In the genomic region with DNA sequence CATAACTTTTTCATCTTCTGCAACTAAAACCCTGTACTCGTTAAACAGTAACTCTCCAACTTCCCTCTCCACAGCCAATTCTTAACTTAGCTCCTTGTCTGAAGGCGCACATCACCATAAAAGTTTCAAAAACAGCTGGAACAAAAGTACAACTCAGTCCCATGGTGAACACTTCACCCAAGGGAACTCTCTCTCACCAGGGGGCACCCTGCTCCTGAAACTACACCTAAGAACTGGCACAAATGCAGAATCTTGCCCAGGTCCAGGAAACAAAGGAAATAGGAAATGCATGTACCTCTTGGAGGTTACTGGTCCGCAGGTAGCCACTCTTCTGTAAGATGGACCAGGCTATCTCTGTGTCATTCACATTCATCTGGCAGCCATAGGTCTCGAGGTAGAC, we compare ENCODE assay signal across 18 cellular contexts. TPM values are rescaled to one million over a fixed set of nuclear protein-coding genes. Genes with fewer than 3 reads are reported as not detected.
A peak's percentile ranks its signal among the peaks of the same experiment; 100 is the strongest.
DNase-seq lines count a peak whose midpoint lies in the region; ATAC-seq and TF ChIP-seq lines count a peak whose summit lies in the region.
"Had no signal": no experiment of that assay in that cellular context is flagged by ENCODE, and none has a peak within 500 bp of the region (broad histone marks: within the 10 kb centered on the region; RNA-seq: fewer than 3 reads in every experiment).

No MANE protein-coding gene starts in this region.

- no peak overlapping the region for H3K18ac ChIP-seq in IMR-90 (ENCODE audit: low read depth, low read length)

- H2BK20ac ChIP-seq in IMR-90 (ENCODE audit: low read depth, low read length): no peak overlapping the region

- no peak overlapping the region for H3K4me2 ChIP-seq in IMR-90 (ENCODE audit: low read depth, low read length)
- H3K4me2 ChIP-seq: smooth muscle cell had no signal

- no peaks in the 10 kb centered on the region for H3K27me3 ChIP-seq in IMR-90 (ENCODE audit: control insufficient read depth, insufficient read depth, low read length)
- H3K27me3 ChIP-seq: left lung, upper lobe of left lung had no signal

- no peaks in the 10 kb centered on the region for H3K9me3 Mint-ChIP-seq in activated CD4-positive, alpha-beta T cell treated with anti-CD3 and anti-CD28 coated beads for 36 hours (ENCODE audit: low read depth)
- no peaks in the 10 kb centered on the region for H3K9me3 Mint-ChIP-seq in chondrocyte (ENCODE audit: low read depth)
- H3K9me3 Mint-ChIP-seq in progenitor cell of endocrine pancreas (ENCODE audit: low read depth): no peaks in the 10 kb centered on the region
- no peaks in the 10 kb centered on the region for H3K9me3 Mint-ChIP-seq in activated T-helper 2 cell treated with anti-CD3 and anti-CD28 coated beads, Interferon-gamma antibody, Interleukin-2, Interleukin-4, amounts not matched to agents 10 μg/mL and 5 μg/mL and 100 μg/mL, durations not matched to agents 14 hours and 24 hours and 36 hours
- H3K9me3 Mint-ChIP-seq in activated T-helper 1 cell treated with anti-CD3 and anti-CD28 coated beads, Interleukin-12 subunit alpha, Interleukin-12 subunit beta, Interleukin-2, Interleukin-4 antibody, amounts not matched to agents 30 ng/mL and 10 ng/mL and 1 ng/mL, durations not matched to agents 14 hours and 24 hours and 36 hours: no peaks in the 10 kb centered on the region
- H3K9me3 Mint-ChIP-seq: activated T-cell treated with anti-CD3 and anti-CD28 coated beads, Interleukin-2, amount 50 U/mL, for 4 hours had no signal

- H2AK9ac ChIP-seq in IMR-90 (replicated peaks; ENCODE audit: low read depth, low read length, poor library complexity): no peak overlapping the region

- H3K9ac ChIP-seq in IMR-90 (ENCODE audit: low read depth, low read length): no peak overlapping the region
- H3K9ac ChIP-seq: parathyroid adenoma had no signal

- no peak for DNase-seq in activated CD4-positive, alpha-beta T cell treated with anti-CD3 and anti-CD28 coated beads for 36 hours
- DNase-seq in activated CD4-positive, alpha-beta T cell treated with anti-CD3 and anti-CD28 coated beads for 1 hour: no peak
- DNase-seq in IMR-90 (no peak), chondrocyte (ENCODE audit: low spot score) (no peak), progenitor cell of endocrine pancreas (ENCODE audit: low spot score, unreplicated experiment) (no peak)
- DNase-seq in activated T-helper 2 cell treated with anti-CD3 and anti-CD28 coated beads, Interferon-gamma antibody, Interleukin-2, Interleukin-4, amounts not matched to agents 10 μg/mL and 5 μg/mL and 100 μg/mL, durations not matched to agents 14 hours and 24 hours and 36 hours (ENCODE audit: low spot score): no peak
- DNase-seq in activated T-helper 1 cell treated with anti-CD3 and anti-CD28 coated beads, Interleukin-12 subunit alpha, Interleukin-12 subunit beta, Interleukin-2, Interleukin-4 antibody, amounts not matched to agents 30 ng/mL and 10 ng/mL and 1 ng/mL, durations not matched to agents 14 hours and 24 hours and 36 hours (ENCODE audit: low spot score): no peak
- DNase-seq: activated CD4-positive, alpha-beta T cell treated with anti-CD3 and anti-CD28 coated beads, Interleukin-2, amount 50 U/mL, for 48 hours; activated T-cell treated with anti-CD3 and anti-CD28 coated beads, Interleukin-2, amount 50 U/mL, for 4 hours; caudate nucleus; endodermal cell; foreskin melanocyte; left lung; NCI-H187 treated with DMSO at 0.1 percent for 48 hours; upper lobe of left lung had no signal

- H3K14ac ChIP-seq in IMR-90 (replicated peaks; ENCODE audit: low read depth, low read length): no peak overlapping the region

- CTCF ChIA-PET in activated CD4-positive, alpha-beta T cell treated with anti-CD3 and anti-CD28 coated beads for 36 hours (lab: Charles Lee): no interaction called here
- CTCF ChIA-PET in IMR-90 (lab: Yijun Ruan, JAX): no interaction called here

- no peak overlapping the region for H3K4me3 Mint-ChIP-seq in activated CD4-positive, alpha-beta T cell treated with anti-CD3 and anti-CD28 coated beads for 36 hours
- H3K4me3 Mint-ChIP-seq in chondrocyte (ENCODE audit: unreplicated experiment): no peak overlapping the region
- H3K4me3 Mint-ChIP-seq in progenitor cell of endocrine pancreas (ENCODE audit: low read depth): no peak overlapping the region
- H3K4me3 Mint-ChIP-seq in activated T-helper 2 cell treated with anti-CD3 and anti-CD28 coated beads, Interferon-gamma antibody, Interleukin-2, Interleukin-4, amounts not matched to agents 10 μg/mL and 5 μg/mL and 100 μg/mL, durations not matched to agents 14 hours and 24 hours and 36 hours (ENCODE audit: low read depth): no peak overlapping the region
- no peak overlapping the region for H3K4me3 Mint-ChIP-seq in activated T-helper 1 cell treated with anti-CD3 and anti-CD28 coated beads, Interleukin-12 subunit alpha, Interleukin-12 subunit beta, Interleukin-2, Interleukin-4 antibody, amounts not matched to agents 30 ng/mL and 10 ng/mL and 1 ng/mL, durations not matched to agents 14 hours and 24 hours and 36 hours
- H3K4me3 Mint-ChIP-seq: activated T-cell treated with anti-CD3 and anti-CD28 coated beads, Interleukin-2, amount 50 U/mL, for 4 hours; endodermal cell had no signal

- no peak overlapping the region for H2BK5ac ChIP-seq in IMR-90 (ENCODE audit: low read depth, low read length, poor library complexity, severe bottlenecking)

- 88% methylated on average over 1 of the region's 4 CpGs; no CpG with 5 or more reads in 1 of the 2 experiments for WGBS in IMR-90 (ENCODE audit: extremely low coverage in 2 of 2, insufficient read length in 1 of 2), 2 experiments

- H3K4me1 ChIP-seq in IMR-90 (ENCODE audit: control insufficient read depth, insufficient read depth, low read length): no peaks in the 10 kb centered on the region
- H3K4me1 ChIP-seq: parathyroid adenoma had no signal

- H3K9me1 ChIP-seq in IMR-90 (ENCODE audit: insufficient read depth, low read length): no peaks in the 10 kb centered on the region

- no peak for ATAC-seq in activated CD4-positive, alpha-beta T cell treated with anti-CD3 and anti-CD28 coated beads for 36 hours
- ATAC-seq in IMR-90 (ENCODE audit: low read depth) (no peak), HG02852 (IDR thresholded peaks at IDR 0.05; ENCODE audit: unreplicated experiment) (no peak)
- ATAC-seq: activated T-cell treated with anti-CD3 and anti-CD28 coated beads, Interleukin-2, amount 50 U/mL, for 4 hours; left lung had no signal

- no peak overlapping the region for H4K8ac ChIP-seq in IMR-90 (ENCODE audit: low read depth in 2 of 2, low read length in 2 of 2)

- H3K23ac ChIP-seq in IMR-90 (ENCODE audit: low read depth, low read length): no peak overlapping the region

- no peak overlapping the region for H2BK120ac ChIP-seq in IMR-90 (ENCODE audit: low read depth, low read length)

- peaks cover 43% of the 10 kb centered on the region for H3K36me3 Mint-ChIP-seq in activated CD4-positive, alpha-beta T cell treated with anti-CD3 and anti-CD28 coated beads for 36 hours (ENCODE audit: low read depth)
- H3K36me3 Mint-ChIP-seq in chondrocyte (ENCODE audit: low read depth): peaks cover 21% of the 10 kb centered on the region
- peaks cover 34% of the 10 kb centered on the region for H3K36me3 Mint-ChIP-seq in progenitor cell of endocrine pancreas (ENCODE audit: insufficient read depth)
- peaks cover 53% of the 10 kb centered on the region for H3K36me3 Mint-ChIP-seq in activated T-helper 2 cell treated with anti-CD3 and anti-CD28 coated beads, Interferon-gamma antibody, Interleukin-2, Interleukin-4, amounts not matched to agents 10 μg/mL and 5 μg/mL and 100 μg/mL, durations not matched to agents 14 hours and 24 hours and 36 hours (ENCODE audit: low read depth)
- H3K36me3 Mint-ChIP-seq in activated T-helper 1 cell treated with anti-CD3 and anti-CD28 coated beads, Interleukin-12 subunit alpha, Interleukin-12 subunit beta, Interleukin-2, Interleukin-4 antibody, amounts not matched to agents 30 ng/mL and 10 ng/mL and 1 ng/mL, durations not matched to agents 14 hours and 24 hours and 36 hours (ENCODE audit: low read depth): peaks cover 38% of the 10 kb centered on the region

- BruUV-seq in IMR-90 (replicated peaks; lab: Mats Ljungman, UMichigan): no TSS peak

- no peaks in the 10 kb centered on the region for H3K9me3 ChIP-seq in IMR-90 (ENCODE audit: control insufficient read depth, insufficient read depth, low read length)
- H3K9me3 ChIP-seq: left lung, upper lobe of left lung had no signal

- no peak overlapping the region for H4K91ac ChIP-seq in IMR-90 (ENCODE audit: insufficient read depth, low read depth, low read length)

- H4K20me1 ChIP-seq in IMR-90 (ENCODE audit: insufficient read depth, low read length): no peaks in the 10 kb centered on the region

- H2AK5ac ChIP-seq in IMR-90 (ENCODE audit: low read depth, low read length): no peak overlapping the region

- no peak overlapping the region for H3K4me3 ChIP-seq in IMR-90 (ENCODE audit: insufficient read depth, low read depth, low read length)
- H3K4me3 ChIP-seq: left lung, smooth muscle cell, upper lobe of left lung had no signal

- in situ Hi-C loops in IMR-90 (cut with MboI; ENCODE audit: low sequenced_read_pairs): no loop called here

- H3K4me1 Mint-ChIP-seq in activated CD4-positive, alpha-beta T cell treated with anti-CD3 and anti-CD28 coated beads for 36 hours: peaks cover 29% of the 10 kb centered on the region
- H3K4me1 Mint-ChIP-seq in chondrocyte (ENCODE audit: low read depth) (peaks cover 19% of the 10 kb centered on the region), progenitor cell of endocrine pancreas (ENCODE audit: low read depth) (no peaks in the 10 kb centered on the region)
- H3K4me1 Mint-ChIP-seq in activated T-helper 2 cell treated with anti-CD3 and anti-CD28 coated beads, Interferon-gamma antibody, Interleukin-2, Interleukin-4, amounts not matched to agents 10 μg/mL and 5 μg/mL and 100 μg/mL, durations not matched to agents 14 hours and 24 hours and 36 hours (ENCODE audit: low read depth): peaks cover 8% of the 10 kb centered on the region
- peaks cover 18% of the 10 kb centered on the region for H3K4me1 Mint-ChIP-seq in activated T-helper 1 cell treated with anti-CD3 and anti-CD28 coated beads, Interleukin-12 subunit alpha, Interleukin-12 subunit beta, Interleukin-2, Interleukin-4 antibody, amounts not matched to agents 30 ng/mL and 10 ng/mL and 1 ng/mL, durations not matched to agents 14 hours and 24 hours and 36 hours (ENCODE audit: low read depth)
- H3K4me1 Mint-ChIP-seq: endodermal cell had no signal

- intact Hi-C loops in activated CD4-positive, alpha-beta T cell treated with anti-CD3 and anti-CD28 coated beads for 36 hours (cut with DNase I, micrococcal nuclease): no loop called here
- intact Hi-C loops in IMR-90 (cut with micrococcal nuclease): no loop called here
- intact Hi-C loops in activated T-helper 2 cell treated with anti-CD3 and anti-CD28 coated beads, Interferon-gamma antibody, Interleukin-2, Interleukin-4, amounts not matched to agents 10 μg/mL and 5 μg/mL and 100 μg/mL, durations not matched to agents 14 hours and 24 hours and 36 hours (cut with micrococcal nuclease): no loop called here
- intact Hi-C loops in activated T-helper 1 cell treated with anti-CD3 and anti-CD28 coated beads, Interleukin-12 subunit alpha, Interleukin-12 subunit beta, Interleukin-2, Interleukin-4 antibody, amounts not matched to agents 30 ng/mL and 10 ng/mL and 1 ng/mL, durations not matched to agents 14 hours and 24 hours and 36 hours (cut with micrococcal nuclease): no loop called here

- dilution Hi-C loops in IMR-90 (cut with HindIII; ENCODE audit: low sequenced_read_pairs, unreplicated experiment): no loop called here

- no peak for TF ChIP-seq RAD21 in IMR-90 (IDR thresholded peaks at IDR 0.05; ENCODE audit: low read length)

- no peak for TF ChIP-seq POLR2A in IMR-90 (IDR thresholded peaks at IDR 0.05; ENCODE audit: low read depth, low read length)

- no peak overlapping the region for H4K5ac ChIP-seq in IMR-90 (ENCODE audit: low read depth, low read length)

- H3K36me3 ChIP-seq in IMR-90 (ENCODE audit: control insufficient read depth, insufficient read depth, low read length): peaks cover 14% of the 10 kb centered on the region

- H3K4ac ChIP-seq in IMR-90 (ENCODE audit: low read depth, low read length): no peak overlapping the region

- TF ChIP-seq CTCF in IMR-90 (conservative IDR thresholded peaks at IDR 0.05; ENCODE audit: low read depth, low read length) (peak; percentile 11; the same call in 1 of the 2 replicates), chondrocyte (IDR thresholded peaks at IDR 0.05) (peak; percentile 45), progenitor cell of endocrine pancreas (IDR thresholded peaks at IDR 0.05; ENCODE audit: unreplicated experiment) (peak; percentile 15)

- peaks cover 11 to 54% of the 10 kb centered on the region in 2 experiments; a peak in 3 of 4 replicates for H3K79me1 ChIP-seq in IMR-90 (ENCODE audit: low read depth in 1 of 2, low read length in 2 of 2)

- POLR2A ChIA-PET in activated CD4-positive, alpha-beta T cell treated with anti-CD3 and anti-CD28 coated beads for 36 hours (lab: Charles Lee): no interaction called here
- POLR2A ChIA-PET in IMR-90 (lab: Charles Lee; ENCODE audit: unreplicated experiment): interaction anchor here (0.6 kb wide), 1 partner anchor 729 kb away, joined by 16 read pairs; no protein-coding TSS in a partner anchor

- H3K56ac ChIP-seq in IMR-90 (ENCODE audit: extremely low read depth, insufficient read depth, low read length): no peak overlapping the region

- no peak overlapping the region for H2BK15ac ChIP-seq in IMR-90 (ENCODE audit: low read depth, low read length)

- H3K27ac Mint-ChIP-seq in activated CD4-positive, alpha-beta T cell treated with anti-CD3 and anti-CD28 coated beads for 36 hours: peak overlapping the region; percentile 66
- H3K27ac Mint-ChIP-seq in chondrocyte (ENCODE audit: unreplicated experiment) (no peak overlapping the region), progenitor cell of endocrine pancreas (no peak overlapping the region)
- no peak overlapping the region for H3K27ac Mint-ChIP-seq in activated T-helper 2 cell treated with anti-CD3 and anti-CD28 coated beads, Interferon-gamma antibody, Interleukin-2, Interleukin-4, amounts not matched to agents 10 μg/mL and 5 μg/mL and 100 μg/mL, durations not matched to agents 14 hours and 24 hours and 36 hours
- H3K27ac Mint-ChIP-seq in activated T-helper 1 cell treated with anti-CD3 and anti-CD28 coated beads, Interleukin-12 subunit alpha, Interleukin-12 subunit beta, Interleukin-2, Interleukin-4 antibody, amounts not matched to agents 30 ng/mL and 10 ng/mL and 1 ng/mL, durations not matched to agents 14 hours and 24 hours and 36 hours: no peak overlapping the region
- H3K27ac Mint-ChIP-seq: endodermal cell had no signal

- H3K27me3 Mint-ChIP-seq in activated CD4-positive, alpha-beta T cell treated with anti-CD3 and anti-CD28 coated beads for 36 hours: no peaks in the 10 kb centered on the region
- no peaks in the 10 kb centered on the region for H3K27me3 Mint-ChIP-seq in chondrocyte (ENCODE audit: low read depth)
- no peaks in the 10 kb centered on the region for H3K27me3 Mint-ChIP-seq in progenitor cell of endocrine pancreas
- no peaks in the 10 kb centered on the region for H3K27me3 Mint-ChIP-seq in activated T-helper 2 cell treated with anti-CD3 and anti-CD28 coated beads, Interferon-gamma antibody, Interleukin-2, Interleukin-4, amounts not matched to agents 10 μg/mL and 5 μg/mL and 100 μg/mL, durations not matched to agents 14 hours and 24 hours and 36 hours (ENCODE audit: low read depth)
- H3K27me3 Mint-ChIP-seq in activated T-helper 1 cell treated with anti-CD3 and anti-CD28 coated beads, Interleukin-12 subunit alpha, Interleukin-12 subunit beta, Interleukin-2, Interleukin-4 antibody, amounts not matched to agents 30 ng/mL and 10 ng/mL and 1 ng/mL, durations not matched to agents 14 hours and 24 hours and 36 hours (ENCODE audit: insufficient read depth): no peaks in the 10 kb centered on the region

- no peak overlapping the region for H2AFZ ChIP-seq in IMR-90 (replicated peaks; ENCODE audit: low read length, poor library complexity)
- H2AFZ ChIP-seq: parathyroid adenoma had no signal

- no peak overlapping the region for H3K27ac ChIP-seq in IMR-90 (ENCODE audit: insufficient read depth, low read length)
- H3K27ac ChIP-seq: left lung, parathyroid adenoma, upper lobe of left lung had no signal

RNA-seq across cellular contexts. Expression of gene CDK5RAP1, which starts 6.6 kb away (rescaled TPM):
- 10 to 100 TPM; 31.3 to 41.5 TPM for total RNA-seq in activated CD4-positive, alpha-beta T cell treated with anti-CD3 and anti-CD28 coated beads for 36 hours
- total RNA-seq in IMR-90 (2012; rRNA removed): 22.2 and 28.1 TPM in 2 replicates
- polyA plus RNA-seq in IMR-90 (2012; rRNA removed): 21.7 and 23.9 TPM in 2 replicates
- polyA plus RNA-seq in IMR-90 (2012; cell fraction: cytosol; rRNA removed): 12.6 and 19.7 TPM in 2 replicates
- 28.7 and 68.1 TPM in 2 replicates for polyA plus RNA-seq in IMR-90 (2012; cell fraction: nucleus; rRNA removed; ENCODE audit: low replicate concordance)
- total RNA-seq in chondrocyte: 21.7 to 28.3 TPM (median 26.1 TPM) in 3 replicates
- total RNA-seq in progenitor cell of endocrine pancreas: 59.6 and 63.7 TPM in 2 replicates
- 40.3 and 40.7 TPM in 2 replicates for total RNA-seq in activated T-helper 2 cell treated with anti-CD3 and anti-CD28 coated beads, Interferon-gamma antibody, Interleukin-2, Interleukin-4, amounts not matched to agents 10 μg/mL and 5 μg/mL and 100 μg/mL, durations not matched to agents 14 hours and 24 hours and 36 hours
- total RNA-seq in activated T-helper 1 cell treated with anti-CD3 and anti-CD28 coated beads, Interleukin-12 subunit alpha, Interleukin-12 subunit beta, Interleukin-2, Interleukin-4 antibody, amounts not matched to agents 30 ng/mL and 10 ng/mL and 1 ng/mL, durations not matched to agents 14 hours and 24 hours and 36 hours: 46.0 and 49.1 TPM in 2 replicates

RNA-seq across cellular contexts. Expression of gene SNTA1, which starts 48.8 kb away (rescaled TPM):
- total RNA-seq in activated CD4-positive, alpha-beta T cell treated with anti-CD3 and anti-CD28 coated beads for 36 hours: 1 to 10 TPM; 4.2 to 5.0 TPM
- total RNA-seq in IMR-90 (2012; rRNA removed) (13.3 and 15.4 TPM in 2 replicates), chondrocyte (22.3 to 68.1 TPM (median 63.3 TPM) in 3 replicates), progenitor cell of endocrine pancreas (5.8 and 6.7 TPM in 2 replicates)
- 10.6 and 12.1 TPM in 2 replicates for polyA plus RNA-seq in IMR-90 (2012; rRNA removed)
- 9.5 and 14.6 TPM in 2 replicates for polyA plus RNA-seq in IMR-90 (2012; cell fraction: cytosol; rRNA removed)
- 5.9 and 10.1 TPM in 2 replicates for polyA plus RNA-seq in IMR-90 (2012; cell fraction: nucleus; rRNA removed; ENCODE audit: low replicate concordance)
- 1.1 and 1.6 TPM in 2 replicates for total RNA-seq in activated T-helper 2 cell treated with anti-CD3 and anti-CD28 coated beads, Interferon-gamma antibody, Interleukin-2, Interleukin-4, amounts not matched to agents 10 μg/mL and 5 μg/mL and 100 μg/mL, durations not matched to agents 14 hours and 24 hours and 36 hours
- total RNA-seq in activated T-helper 1 cell treated with anti-CD3 and anti-CD28 coated beads, Interleukin-12 subunit alpha, Interleukin-12 subunit beta, Interleukin-2, Interleukin-4 antibody, amounts not matched to agents 30 ng/mL and 10 ng/mL and 1 ng/mL, durations not matched to agents 14 hours and 24 hours and 36 hours: 0.76 and 0.91 TPM in 2 replicates
